ENCODE assay signal across 20 cellular contexts in genomic region chr11:77886401-77886800, GRCh38.
"Had no signal": no experiment of that assay in that cellular context is flagged by ENCODE, and none has a peak within 500 bp of the region (broad histone marks: within the 10 kb centered on the region; RNA-seq: fewer than 3 reads in every experiment).

No MANE protein-coding gene starts in this region.

- H3K9me3 ChIP-seq: ascending aorta had no signal

- H3K4me3 ChIP-seq: ascending aorta had no signal

- ATAC-seq: activated CD8-positive, alpha-beta memory T cell treated with anti-CD3 and anti-CD28 coated beads, Interleukin-2, amount 10 ng/mL, durations not matched to agents 7 days and 5 days; T-helper 17 cell had no signal

- DNase-seq: activated B cell treated with CpG ODN at 0.5 μM for 24 hours; activated CD4-positive, alpha-beta T cell treated with anti-CD3 and anti-CD28 coated beads for 1 hour; activated CD4-positive, alpha-beta T cell treated with anti-CD3 and anti-CD28 coated beads, Interleukin-2, amount 10 ng/mL, durations not matched to agents 24 days and 14 days; activated CD4-positive, alpha-beta T cell treated with anti-CD3 and anti-CD28 coated beads, Interleukin-2, amount 50 U/mL, for 48 hours; activated CD8-positive, alpha-beta memory T cell treated with anti-CD3 and anti-CD28 coated beads, Interleukin-2, amount 10 ng/mL, durations not matched to agents 7 days and 5 days; activated effector memory CD4-positive, alpha-beta T cell treated with Interleukin-2 at 50 U/mL for 16 hours; activated naive CD4-positive, alpha-beta T cell; activated T-cell treated with anti-CD3 and anti-CD28 coated beads, Interleukin-2, amount 50 U/mL, for 24 hours; amniotic stem cell; KG1; NCI-H1048; NCI-H1930; NCI-H2171; NCI-H2227 treated with DMSO at 0.1 percent for 48 hours; NCI-H526 treated with DMSO at 0.1 percent for 48 hours; NCI-H82; SIG-M5; T-helper 17 cell; T-helper 9 cell had no signal

- H3K27ac ChIP-seq: ascending aorta had no signal

- H3K4me1 ChIP-seq: ascending aorta had no signal

- H3K27me3 ChIP-seq: ascending aorta had no signal
